In genomic region chr1:221793439-221794078, GRCh38 we compare ENCODE assay signal across 8 cellular contexts. TPM values are rescaled to one million over a fixed set of nuclear protein-coding genes. Genes with fewer than 3 reads are reported as not detected.
DNase-seq lines count a peak whose midpoint lies in the region; ATAC-seq, FAIRE-seq and TF ChIP-seq lines count a peak whose summit lies in the region.

No MANE protein-coding gene starts in this region.

- no peaks in the 10 kb centered on the region for H3K9me3 ChIP-seq in K562 (replicated peaks; ENCODE audit: control insufficient read depth, insufficient read depth, low read depth, low read length)

- no peaks in the 10 kb centered on the region for H3K9me1 ChIP-seq in K562 (ENCODE audit: control insufficient read depth, insufficient read depth, low read length)

- intact Hi-C loops in K562 (cut with micrococcal nuclease) (no loop called here), Calu3 (cut with micrococcal nuclease; ENCODE audit: unreplicated experiment) (no loop called here)

- BruUV-seq in K562 (replicated peaks; lab: Mats Ljungman, UMichigan) (no TSS peak), Calu3 (replicated peaks; lab: Mats Ljungman, UMichigan) (no TSS peak)

- no peak overlapping the region for H3K4me3 ChIP-seq in K562
- H3K4me3 ChIP-seq in foreskin fibroblast (ENCODE audit: low read depth in 1 of 2, low read length in 2 of 2) = no peak overlapping the region

- no peak for TF ChIP-seq CTCF in K562 (IDR thresholded peaks at IDR 0.05 in 2 of 3, conservative IDR thresholded peaks at IDR 0.05 in 1 of 3; ENCODE audit: insufficient read depth in 2 of 3, low read depth in 1 of 3, low read length in 3 of 3)
- TF ChIP-seq CTCF in Calu3 (IDR thresholded peaks at IDR 0.05; ENCODE audit: unreplicated experiment) = no peak
- no peak for TF ChIP-seq CTCF in foreskin fibroblast (IDR thresholded peaks at IDR 0.05; ENCODE audit: low read depth, low read length)

- CTCF ChIA-PET in K562 (lab: Yijun Ruan, JAX; ENCODE audit: low intra/inter-chr PET ratio) = no interaction called here
- CTCF ChIA-PET in Calu3 (lab: Charles Lee) = interaction anchor here (0.6 kb wide), 1 partner anchor 1563 kb away, joined by 3 read pairs; no protein-coding TSS in a partner anchor

- peaks cover 18% of the 10 kb centered on the region for H3K4me1 Mint-ChIP-seq in Calu3 (ENCODE audit: low read depth, unreplicated experiment)

- 6% methylated on average over 3 of the region's 3 CpGs for WGBS in K562 (ENCODE audit: insufficient coverage, low coverage, missing lambda C conversion rate)

- H3K27ac ChIP-seq in K562 (ENCODE audit: extremely low read depth, low read depth, low read length) = no peak overlapping the region

- H2AFZ ChIP-seq in K562 (ENCODE audit: low read depth, low read length) = 0 out of 2 replicates have a peak overlapping the region, but pooled peaks have one; percentile 36

- H3K4me1 ChIP-seq in K562 (replicated peaks in 1 of 2; ENCODE audit: control insufficient read depth in 2 of 2, insufficient read depth in 2 of 2, low read length in 2 of 2) = no peaks in the 10 kb centered on the region

- H3K27me3 ChIP-seq in K562 (ENCODE audit: control insufficient read depth in 2 of 2, insufficient read depth in 2 of 2, low read length in 2 of 2) = no peaks in the 10 kb centered on the region

- no peaks in the 10 kb centered on the region for H3K36me3 Mint-ChIP-seq in Calu3 (ENCODE audit: insufficient read depth, unreplicated experiment)

- H3K4me2 ChIP-seq in K562 (ENCODE audit: insufficient read depth, low read length) = no peak overlapping the region

- no peaks in the 10 kb centered on the region for H3K9me3 Mint-ChIP-seq in Calu3 (ENCODE audit: low read depth, unreplicated experiment)

- H3K4me3 Mint-ChIP-seq in Calu3 (ENCODE audit: low read depth, unreplicated experiment) = no peak overlapping the region

- peak; percentile 80 for ATAC-seq in GM19452 (IDR thresholded peaks at IDR 0.05; ENCODE audit: unreplicated experiment)
- ATAC-seq in HG03159 (IDR thresholded peaks at IDR 0.05; ENCODE audit: unreplicated experiment) = peak; percentile 89
- no peak for ATAC-seq in K562

- no peak for TF ChIP-seq RAD21 in K562 (CRISPR knock-in tag; conservative IDR thresholded peaks at IDR 0.05 in 1 of 2, IDR thresholded peaks at IDR 0.05 in 1 of 2)

- H3K36me3 ChIP-seq in K562 (ENCODE audit: control insufficient read depth, insufficient read depth, low read length) = no peaks in the 10 kb centered on the region

- H4K20me1 ChIP-seq in K562 (replicated peaks; ENCODE audit: control insufficient read depth, insufficient read depth, low read length) = no peaks in the 10 kb centered on the region

- DNase-seq in GM12891 (ENCODE audit: insufficient read length, low spot score) = no peak
- no peak for DNase-seq in K562 (ENCODE audit: extremely low read depth in 1 of 4, low spot score in 3 of 4)
- no peak for DNase-seq in Calu3
- no peak for DNase-seq in foreskin fibroblast
- no peak for DNase-seq in COLO829 (ENCODE audit: low spot score)
- DNase-seq in superior temporal gyrus (ENCODE audit: extremely low spot score) = no peak

- POLR2A ChIA-PET in K562 (lab: Yijun Ruan, JAX) = no interaction called here

- TF ChIP-seq POLR2A in GM12891 (IDR thresholded peaks at IDR 0.05; ENCODE audit: low read depth, low read length) = peak; percentile 58
- TF ChIP-seq POLR2A in K562 (conservative IDR thresholded peaks at IDR 0.05) = no peak

- no peak overlapping the region for H3K27ac Mint-ChIP-seq in Calu3 (ENCODE audit: unreplicated experiment)

- FAIRE-seq in GM12891 (lab: Jason Lieb, UNC) (no peak), K562 (lab: Jason Lieb, UNC) (no peak)

- H3K27me3 Mint-ChIP-seq in Calu3 (ENCODE audit: unreplicated experiment) = no peaks in the 10 kb centered on the region

- in situ Hi-C loops in K562 (cut with MboI) = no loop called here

- no peaks in the 10 kb centered on the region for H3K79me2 ChIP-seq in K562 (ENCODE audit: control insufficient read depth, insufficient read depth, low read length)

- H3K9ac ChIP-seq in K562 (ENCODE audit: insufficient read depth in 1 of 2, low read depth in 2 of 2, low read length in 2 of 2) = no peak overlapping the region

- no peak for TF ChIP-seq EP300 in K562 (IDR thresholded peaks at IDR 0.05; ENCODE audit: low read length)

TF ChIP-seq in GM12891, 5 proteins besides CTCF, POLR2A, EP300 and RAD21:
- peak; percentile 78 for TF ChIP-seq PAX5 (IDR thresholded peaks at IDR 0.05; ENCODE audit: insufficient read depth, low read length, severe bottlenecking)
- no peak for TF ChIP-seq TAF1 (IDR thresholded peaks at IDR 0.05; ENCODE audit: low read depth, low read length)
- TF ChIP-seq POU2F2 (IDR thresholded peaks at IDR 0.05; ENCODE audit: low read depth, low read length) = peak; percentile 73
- peak; percentile 96 for TF ChIP-seq SPI1 (IDR thresholded peaks at IDR 0.05; ENCODE audit: low read depth, low read length)

TF ChIP-seq in K562, 482 proteins besides CTCF, POLR2A, EP300 and RAD21:
- 0 out of 2 replicates have a peak, but pooled peaks have one; percentile 21 for TF ChIP-seq RAD51 (IDR thresholded peaks at IDR 0.05; ENCODE audit: borderline replicate concordance, low read depth)
- TF ChIP-seq USF1 (CRISPR knock-in tag; IDR thresholded peaks at IDR 0.05) = peak; percentile 29
- no peak for TF ChIP-seq ZFP30 (CRISPR knock-in tag; IDR thresholded peaks at IDR 0.05; ENCODE audit: borderline replicate concordance)
- no peak for TF ChIP-seq MAFF (IDR thresholded peaks at IDR 0.05; ENCODE audit: low read length)
- TF ChIP-seq, protein P1, sequence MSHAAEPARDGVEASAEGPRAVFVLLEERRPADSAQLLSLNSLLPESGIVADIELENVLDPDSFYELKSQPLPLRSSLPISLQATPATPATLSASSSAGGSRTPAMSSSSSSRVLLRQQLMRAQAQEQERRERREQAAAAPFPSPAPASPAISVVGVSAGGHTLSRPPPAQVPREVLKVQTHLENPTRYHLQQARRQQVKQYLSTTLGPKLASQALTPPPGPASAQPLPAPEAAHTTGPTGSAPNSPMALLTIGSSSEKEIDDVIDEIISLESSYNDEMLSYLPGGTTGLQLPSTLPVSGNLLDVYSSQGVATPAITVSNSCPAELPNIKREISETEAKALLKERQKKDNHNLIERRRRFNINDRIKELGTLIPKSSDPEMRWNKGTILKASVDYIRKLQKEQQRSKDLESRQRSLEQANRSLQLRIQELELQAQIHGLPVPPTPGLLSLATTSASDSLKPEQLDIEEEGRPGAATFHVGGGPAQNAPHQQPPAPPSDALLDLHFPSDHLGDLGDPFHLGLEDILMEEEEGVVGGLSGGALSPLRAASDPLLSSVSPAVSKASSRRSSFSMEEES (CRISPR knock-in tag; IDR thresholded peaks at IDR 0.05) = peak; percentile 11; the same call in 1 of the 2 replicates
- TF ChIP-seq CBFB (CRISPR knock-in tag; IDR thresholded peaks at IDR 0.05) = no peak
- no peak for TF ChIP-seq MEF2A (IDR thresholded peaks at IDR 0.05; ENCODE audit: control insufficient read depth, low read depth, low read length)

RNA-seq across cellular contexts. Expression of gene DUSP10, which starts 51.7 kb away (rescaled TPM):
- polyA plus RNA-seq in GM12891 (2012; ENCODE audit: low read depth, missing spikeins) = 21.9 TPM
- 5.0 and 6.0 TPM in 2 replicates for total RNA-seq in K562 (2011; cell fraction: chromatin; rRNA removed; ENCODE audit: low replicate concordance)
- 3.9 and 4.0 TPM in 2 replicates for total RNA-seq in K562 (2011; cell fraction: nucleolus; rRNA removed)
- 3.6 and 4.4 TPM in 2 replicates for total RNA-seq in K562 (2011; cell fraction: nucleoplasm; rRNA removed)
- 6.6 and 7.3 TPM in 2 replicates for total RNA-seq in K562 (2014; rRNA removed)
- total RNA-seq in K562 (2014; rRNA removed; fragmentation: Illumina TruSeq; extraction: Trizol) = 6.3 and 7.6 TPM in 2 replicates
- total RNA-seq in K562 (2015; rRNA removed; fragmentation: Illumina TruSeq; extraction: Trizol) = 7.0 and 7.8 TPM in 2 replicates
- total RNA-seq in K562 (2021) = 5.9 and 6.1 TPM in 2 replicates
- polyA plus RNA-seq in K562 (2011; rRNA removed) = 1.7 and 3.1 TPM in 2 replicates
- 3.6 and 4.4 TPM in 2 replicates for polyA plus RNA-seq in K562 (2011; cell fraction: cytosol; rRNA removed)
- polyA plus RNA-seq in K562 (2011; cell fraction: nucleus; rRNA removed) = 3.0 and 4.0 TPM in 2 replicates
- polyA plus RNA-seq in K562 (2012) = 5.8 and 10.6 TPM in 2 replicates
- polyA plus RNA-seq in K562 (2014; fragmentation: Illumina TruSeq; extraction: Trizol) = 6.2 and 8.3 TPM in 2 replicates
- polyA plus RNA-seq in K562 (2014; fragmentation: Nextera tagmentation; extraction: Ambion mirVana) = 1 to 10 TPM; 3.8 to 5.5 TPM
- 5.4 and 6.6 TPM in 2 replicates for polyA plus RNA-seq in K562 (2014; rRNA removed)
- polyA minus RNA-seq in K562 (2011; rRNA and poly(A)+ RNA removed) = 4.8 and 6.1 TPM in 2 replicates
- polyA minus RNA-seq in K562 (2011; cell fraction: cytosol; rRNA and poly(A)+ RNA removed) = 1.0 and 1.4 TPM in 2 replicates
- 4.8 and 8.7 TPM in 2 replicates for polyA minus RNA-seq in K562 (2011; cell fraction: nucleus; rRNA and poly(A)+ RNA removed)
- 55.1 and 58.2 TPM in 2 replicates for total RNA-seq in Calu3 (2022)
